Comparison of ENCODE assay signal across 16 cellular contexts in genomic region chr16:65889533-65889966, GRCh38.
DNase-seq lines count a peak whose midpoint lies in the region; ATAC-seq and TF ChIP-seq lines count a peak whose summit lies in the region.
"Had no signal": no experiment of that assay in that cellular context is flagged by ENCODE, and none has a peak within 500 bp of the region (broad histone marks: within the 10 kb centered on the region; RNA-seq: fewer than 3 reads in every experiment).

No MANE protein-coding gene starts in this region.

- peak overlapping the region; percentile 19; the same call in 1 of the 2 replicates for H3K27ac Mint-ChIP-seq in WTC11
- H3K27ac Mint-ChIP-seq in activated CD8-positive, alpha-beta T cell treated with anti-CD3 and anti-CD28 coated beads for 36 hours, result no peak overlapping the region
- H3K27ac Mint-ChIP-seq: activated CD4-positive, alpha-beta memory T cell treated with anti-CD3 and anti-CD28 coated beads, Interleukin-2, amount 10 ng/mL, durations not matched to agents 7 days and 5 days; stimulated activated naive CD8-positive, alpha-beta T cell treated with anti-CD3 and anti-CD28 coated beads, Interleukin-15, Interleukin-2, amounts not matched to agents 100 ng/mL and 50 ng/mL, for 24 hours had no signal

- no peaks in the 10 kb centered on the region for H3K27me3 Mint-ChIP-seq in WTC11 (ENCODE audit: low read depth)
- H3K27me3 Mint-ChIP-seq in activated CD8-positive, alpha-beta T cell treated with anti-CD3 and anti-CD28 coated beads for 36 hours, result no peaks in the 10 kb centered on the region
- H3K27me3 Mint-ChIP-seq: activated CD4-positive, alpha-beta memory T cell treated with anti-CD3 and anti-CD28 coated beads, Interleukin-2, amount 10 ng/mL, durations not matched to agents 7 days and 5 days; stimulated activated naive CD8-positive, alpha-beta T cell treated with anti-CD3 and anti-CD28 coated beads, Interleukin-15, Interleukin-2, amounts not matched to agents 100 ng/mL and 50 ng/mL, for 24 hours had no signal

- peaks cover 4% of the 10 kb centered on the region for H3K9me3 Mint-ChIP-seq in WTC11
- no peaks in the 10 kb centered on the region for H3K9me3 Mint-ChIP-seq in activated CD8-positive, alpha-beta T cell treated with anti-CD3 and anti-CD28 coated beads for 36 hours
- H3K9me3 Mint-ChIP-seq: activated CD4-positive, alpha-beta memory T cell treated with anti-CD3 and anti-CD28 coated beads, Interleukin-2, amount 10 ng/mL, durations not matched to agents 7 days and 5 days had no signal

- TF ChIP-seq CTCF in WTC11 (IDR thresholded peaks at IDR 0.05), result no peak
- TF ChIP-seq CTCF in activated CD8-positive, alpha-beta T cell treated with anti-CD3 and anti-CD28 coated beads for 36 hours (IDR thresholded peaks at IDR 0.05), result no peak

- peak; percentile 68 for DNase-seq in COLO668 (lab: John Stamatoyannopoulos, UW; ENCODE audit: unreplicated experiment)
- peak; percentile 17 for DNase-seq in LoVo (ENCODE audit: low spot score)
- no peak for DNase-seq in WTC11 (ENCODE audit: low spot score)
- peak; percentile 42 for DNase-seq in kidney tubule cell (ENCODE audit: low spot score)
- no peak for DNase-seq in KBM-7
- DNase-seq in activated CD8-positive, alpha-beta T cell treated with anti-CD3 and anti-CD28 coated beads for 36 hours, result no peak
- DNase-seq: activated CD4-positive, alpha-beta memory T cell treated with anti-CD3 and anti-CD28 coated beads, Interleukin-2, amount 10 ng/mL, durations not matched to agents 7 days and 5 days; AML-193; GF-D8; H7; kidney glomerular epithelial cell; naive B cell; right lobe of liver had no signal

- POLR2A ChIA-PET in WTC11 (lab: Charles Lee), result no interaction called here
- POLR2A ChIA-PET in activated CD8-positive, alpha-beta T cell treated with anti-CD3 and anti-CD28 coated beads for 36 hours (lab: Charles Lee), result no interaction called here

- in situ Hi-C loops in KBM-7 (cut with MboI; ENCODE audit: low pct_unique_long_range_greater_than_20kb, low sequenced_read_pairs), result no loop called here

- peaks cover 20% of the 10 kb centered on the region for H3K4me1 Mint-ChIP-seq in WTC11
- no peaks in the 10 kb centered on the region for H3K4me1 Mint-ChIP-seq in activated CD8-positive, alpha-beta T cell treated with anti-CD3 and anti-CD28 coated beads for 36 hours (ENCODE audit: low read depth)
- H3K4me1 Mint-ChIP-seq: activated CD4-positive, alpha-beta memory T cell treated with anti-CD3 and anti-CD28 coated beads, Interleukin-2, amount 10 ng/mL, durations not matched to agents 7 days and 5 days; naive B cell had no signal

- H3K4me3 Mint-ChIP-seq in WTC11, result no peak overlapping the region
- H3K4me3 Mint-ChIP-seq in activated CD8-positive, alpha-beta T cell treated with anti-CD3 and anti-CD28 coated beads for 36 hours, result no peak overlapping the region
- H3K4me3 Mint-ChIP-seq: activated CD4-positive, alpha-beta memory T cell treated with anti-CD3 and anti-CD28 coated beads, Interleukin-2, amount 10 ng/mL, durations not matched to agents 7 days and 5 days; naive B cell; stimulated activated naive CD8-positive, alpha-beta T cell treated with anti-CD3 and anti-CD28 coated beads, Interleukin-15, Interleukin-2, amounts not matched to agents 100 ng/mL and 50 ng/mL, for 24 hours had no signal

- no peaks in the 10 kb centered on the region for H3K36me3 Mint-ChIP-seq in WTC11
- no peaks in the 10 kb centered on the region for H3K36me3 Mint-ChIP-seq in activated CD8-positive, alpha-beta T cell treated with anti-CD3 and anti-CD28 coated beads for 36 hours (ENCODE audit: low read depth)

- peak; percentile 47 for ATAC-seq in WTC11
- no peak for ATAC-seq in GM19324 (IDR thresholded peaks at IDR 0.05; ENCODE audit: low FRiP score, unreplicated experiment)
- no peak for ATAC-seq in activated CD8-positive, alpha-beta T cell treated with anti-CD3 and anti-CD28 coated beads for 36 hours
- no peak for ATAC-seq in GM21723 (IDR thresholded peaks at IDR 0.05; ENCODE audit: unreplicated experiment)

- intact Hi-C loops in activated CD8-positive, alpha-beta T cell treated with anti-CD3 and anti-CD28 coated beads for 36 hours (cut with micrococcal nuclease), result no loop called here

- CTCF ChIA-PET in WTC11 (lab: Charles Lee), result no interaction called here
- CTCF ChIA-PET in activated CD8-positive, alpha-beta T cell treated with anti-CD3 and anti-CD28 coated beads for 36 hours (lab: Charles Lee), result no interaction called here

TF ChIP-seq in WTC11, 78 proteins besides CTCF, POLR2A, EP300 and RAD21:
- TF ChIP-seq GABPB1 (CRISPR knock-in tag; IDR thresholded peaks at IDR 0.05), result no peak
- no peak for TF ChIP-seq CREM (CRISPR knock-in tag; IDR thresholded peaks at IDR 0.05)
- TF ChIP-seq ZBTB21 (CRISPR knock-in tag; IDR thresholded peaks at IDR 0.05; ENCODE audit: borderline replicate concordance), result no peak

Comparison
In these comparisons a context has a peak if more than half of its experiments do, and no peak if none do; other contexts are left out.
1. DNase-seq: peak in COLO668 (single experiment), LoVo (single experiment) and kidney tubule cell (single experiment); none in WTC11 (single experiment), KBM-7 (single experiment) and activated CD8-positive, alpha-beta T cell treated with anti-CD3 and anti-CD28 coated beads for 36 hours (single experiment).